ENCODE assay signal across 8 cellular contexts in genomic region chr3:39383190-39383912, GRCh38. TPM values are rescaled to one million over a fixed set of nuclear protein-coding genes. Genes with fewer than 3 reads are reported as not detected.
DNase-seq lines count a peak whose midpoint lies in the region; ATAC-seq and TF ChIP-seq lines count a peak whose summit lies in the region.

TSS of gene SLC25A38 (plus strand) at chr3:39383370. CDS start at chr3:39383725, 355 bp downstream.

- peak within 1 kb of the TSS; percentile 94 to 96 for H3K27ac ChIP-seq in lung (ENCODE audit: low read depth in 1 of 2, low read length in 1 of 2)

- no peaks in the 10 kb centered on the region for H3K9me3 ChIP-seq in lung (ENCODE audit: control insufficient read depth in 2 of 2, insufficient read depth in 1 of 2, low read length in 1 of 2)

- peak; percentile 87 for DNase-seq in ACHN
- peak; percentile 68 for DNase-seq in activated CD4-positive, alpha-beta T cell treated with anti-CD3 and anti-CD28 coated beads for 1 hour
- DNase-seq in dermis blood vessel endothelial cell, result peak; percentile 88
- DNase-seq in lung (ENCODE audit: low spot score), result peak; percentile 84
- DNase-seq in stimulated activated CD8-positive, alpha-beta memory T cell treated with anti-CD3 and anti-CD28 coated beads, Interleukin-12 subunit alpha, Interleukin-12 subunit beta, amount 100 ng/mL, for 1 hour (ENCODE audit: low read depth), result peak; percentile 57
- DNase-seq in DMS79 (lab: John Stamatoyannopoulos, UW), result no peak

- in situ Hi-C loops in ACHN (cut with HindIII; ENCODE audit: low pct_ligation_motif_present, low pct_unique_long_range_greater_than_20kb, low sequenced_read_pairs), result no loop called here

- H3K27me3 ChIP-seq in lung (ENCODE audit: control insufficient read depth, insufficient read depth), result no peaks in the 10 kb centered on the region

- 0% methylated on average over 63 of the region's 63 CpGs for WGBS in lung, 2 donors

- peaks cover 0 to 2% of the 10 kb centered on the region in 2 donors for H3K36me3 ChIP-seq in lung (ENCODE audit: control insufficient read depth in 2 of 2, insufficient read depth in 2 of 2, low read length in 2 of 2)

- peak within 1 kb of the TSS; percentile 77 for H3K4me3 ChIP-seq in lung

- H3K4me1 ChIP-seq in lung (ENCODE audit: control insufficient read depth in 2 of 2, insufficient read depth in 2 of 2, low read length in 2 of 2), result peaks cover 0 to 10% of the 10 kb centered on the region in 2 donors

- peak; percentile 68 for ATAC-seq in HG03442 (IDR thresholded peaks at IDR 0.05; ENCODE audit: unreplicated experiment)
- peak; percentile 84 for ATAC-seq in lung (ENCODE audit: insufficient read depth, low FRiP score)

- TF ChIP-seq POLR2A in GM19193 (IDR thresholded peaks at IDR 0.05; ENCODE audit: extremely low read depth, insufficient read depth, insufficient read length), result peak; percentile 78

- TF ChIP-seq CTCF in lung (IDR thresholded peaks at IDR 0.05; ENCODE audit: control extremely low read depth, extremely low read depth), result peak; percentile 9

RNA-seq across cellular contexts. Expression of gene SLC25A38, which starts in this region (rescaled TPM):
- total RNA-seq in dermis blood vessel endothelial cell (16.4 and 17.4 TPM in 2 replicates), lung (10 to 100 TPM; 26.7 to 31.0 TPM)
- 10 to 100 TPM; 24.8 to 28.1 TPM for polyA plus RNA-seq in lung
